In the genomic region with DNA sequence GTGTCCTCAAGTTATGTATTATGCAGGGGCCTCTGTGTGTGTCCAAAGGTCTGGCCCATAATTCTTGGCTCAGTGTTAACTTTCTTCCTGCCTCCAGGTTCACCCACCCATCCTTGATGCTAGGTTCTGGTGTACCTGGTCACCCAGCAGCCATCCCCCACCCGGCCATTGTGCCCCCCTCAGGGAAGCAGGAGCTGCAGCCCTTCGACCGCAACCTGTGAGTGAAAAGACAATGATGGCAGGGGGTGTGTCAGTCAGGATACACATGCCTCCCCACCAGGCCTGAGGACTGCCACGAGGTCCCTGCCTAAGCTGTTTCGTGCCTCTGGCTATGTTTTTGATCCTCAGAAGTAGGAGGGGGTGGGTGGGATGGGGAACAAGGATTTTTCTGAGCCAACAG, we compare ENCODE assay signal across 13 cellular contexts. TPM values are rescaled to one million over a fixed set of nuclear protein-coding genes. Genes with fewer than 3 reads are reported as not detected.
DNase-seq lines count a peak whose midpoint lies in the region; ATAC-seq and TF ChIP-seq lines count a peak whose summit lies in the region.
"Had no signal": no experiment of that assay in that cellular context is flagged by ENCODE, and none has a peak within 500 bp of the region (broad histone marks: within the 10 kb centered on the region; RNA-seq: fewer than 3 reads in every experiment).

No MANE protein-coding gene starts in this region.

- no peaks in the 10 kb centered on the region for H3K9me3 ChIP-seq in body of pancreas

- peaks cover 0 to 8% of the 10 kb centered on the region in 2 donors for H3K36me3 ChIP-seq in body of pancreas (replicated peaks in 1 of 2; ENCODE audit: insufficient read depth in 1 of 2, low read depth in 2 of 2)

- no peak overlapping the region for H3K4me3 ChIP-seq in body of pancreas

- no peak for TF ChIP-seq POLR2A in body of pancreas (IDR thresholded peaks at IDR 0.05)

- peaks cover 5% of the 10 kb centered on the region for H3K4me1 ChIP-seq in body of pancreas

- H3K27ac Mint-ChIP-seq in natural killer cell (peak overlapping the region; percentile 98), memory B cell (peak overlapping the region; percentile 98), HFFc6 (no peak overlapping the region)
- no peak overlapping the region for H3K27ac Mint-ChIP-seq in natural killer cell treated with Interleukin-12 subunit alpha and Interleukin-12 subunit beta and Interleukin-15 and Interleukin-18, amount 100 ng/mL, for 72 hours

- DNase-seq in natural killer cell (no peak), body of pancreas (peak; percentile 0 to 9 (median 6)), memory B cell (ENCODE audit: low spot score in 2 of 2) (no peak), NCI-H2107 treated with DMSO at 0.1 percent for 48 hours (lab: John Stamatoyannopoulos, UW; ENCODE audit: unreplicated experiment) (no peak), HFFc6 (no peak), NCI-H2227 treated with DMSO at 0.1 percent for 48 hours (lab: John Stamatoyannopoulos, UW) (no peak)
- DNase-seq in natural killer cell treated with Interleukin-12 subunit alpha and Interleukin-12 subunit beta and Interleukin-15 and Interleukin-18, amount 100 ng/mL, for 72 hours (ENCODE audit: low spot score) = no peak
- DNase-seq: AML-193, cerebellar nuclear complex, NCI-H2029 treated with DMSO at 0.1 percent for 48 hours, NCI-H524 treated with DMSO at 0.1 percent for 48 hours had no signal

- H3K27ac ChIP-seq in body of pancreas = no peak overlapping the region

- intact Hi-C loops in natural killer cell (cut with micrococcal nuclease) (no loop called here), body of pancreas (cut with DNase I) (loop anchor here (5.0 kb wide), 1 partner anchor 100 kb away; no protein-coding TSS in a partner anchor)

- H3K9me3 Mint-ChIP-seq in natural killer cell (no peaks in the 10 kb centered on the region), memory B cell (no peaks in the 10 kb centered on the region), HFFc6 (no peaks in the 10 kb centered on the region)
- no peaks in the 10 kb centered on the region for H3K9me3 Mint-ChIP-seq in natural killer cell treated with Interleukin-12 subunit alpha and Interleukin-12 subunit beta and Interleukin-15 and Interleukin-18, amount 100 ng/mL, for 72 hours

- no peak for ATAC-seq in natural killer cell
- no peak for ATAC-seq in natural killer cell treated with Interleukin-12 subunit alpha and Interleukin-12 subunit beta and Interleukin-15 and Interleukin-18, amount 100 ng/mL, for 72 hours
- ATAC-seq in body of pancreas = no peak
- ATAC-seq in memory B cell (ENCODE audit: low read depth) = no peak
- no peak for ATAC-seq in GM19351 (IDR thresholded peaks at IDR 0.05; ENCODE audit: unreplicated experiment)
- ATAC-seq: SK-N-SH treated with all-trans-retinoic acid at 6 μM for 48 hours had no signal

- WGBS in body of pancreas, 2 donors = 73 to 75% methylated on average over 3 to 5 of the region's 5 CpGs

- no peaks in the 10 kb centered on the region for H3K27me3 Mint-ChIP-seq in natural killer cell (ENCODE audit: low read depth in 2 of 2)
- H3K27me3 Mint-ChIP-seq in natural killer cell treated with Interleukin-12 subunit alpha and Interleukin-12 subunit beta and Interleukin-15 and Interleukin-18, amount 100 ng/mL, for 72 hours = no peaks in the 10 kb centered on the region
- H3K27me3 Mint-ChIP-seq in memory B cell = no peaks in the 10 kb centered on the region
- peaks cover 2% of the 10 kb centered on the region for H3K27me3 Mint-ChIP-seq in HFFc6 (ENCODE audit: insufficient read depth)

- H3K27me3 ChIP-seq in body of pancreas = no peaks in the 10 kb centered on the region

- TF ChIP-seq CTCF in natural killer cell (IDR thresholded peaks at IDR 0.05) (no peak), body of pancreas (IDR thresholded peaks at IDR 0.05) (no peak), HFFc6 (IDR thresholded peaks at IDR 0.05) (no peak)

- H3K36me3 Mint-ChIP-seq in natural killer cell (no peaks in the 10 kb centered on the region), memory B cell (peaks cover 10% of the 10 kb centered on the region), HFFc6 (ENCODE audit: low read depth) (no peaks in the 10 kb centered on the region)
- no peaks in the 10 kb centered on the region for H3K36me3 Mint-ChIP-seq in natural killer cell treated with Interleukin-12 subunit alpha and Interleukin-12 subunit beta and Interleukin-15 and Interleukin-18, amount 100 ng/mL, for 72 hours

- H3K4me1 Mint-ChIP-seq in natural killer cell (peaks cover 24 to 65% of the 10 kb centered on the region in 2 donors), memory B cell (peaks cover 31% of the 10 kb centered on the region), HFFc6 (ENCODE audit: low read depth) (peaks cover 43% of the 10 kb centered on the region)
- peaks cover 37 to 54% of the 10 kb centered on the region in 2 donors for H3K4me1 Mint-ChIP-seq in natural killer cell treated with Interleukin-12 subunit alpha and Interleukin-12 subunit beta and Interleukin-15 and Interleukin-18, amount 100 ng/mL, for 72 hours (ENCODE audit: low read depth in 2 of 2)

- H3K4me3 Mint-ChIP-seq in natural killer cell = no peak overlapping the region
- no peak overlapping the region for H3K4me3 Mint-ChIP-seq in natural killer cell treated with Interleukin-12 subunit alpha and Interleukin-12 subunit beta and Interleukin-15 and Interleukin-18, amount 100 ng/mL, for 72 hours
- H3K4me3 Mint-ChIP-seq in memory B cell = no peak overlapping the region
- no peak overlapping the region for H3K4me3 Mint-ChIP-seq in HFFc6

RNA-seq across cellular contexts. Expression of a gene that starts 27.6 kb away (rescaled TPM):
- 100 to 1,000 TPM in 2 of 3 donors, 10 to 100 TPM in 1; 97.7 to 203 (median 158) TPM for total RNA-seq in natural killer cell
- 1 to 10 TPM; 2.6 to 6.1 TPM for total RNA-seq in natural killer cell treated with Interleukin-12 subunit alpha and Interleukin-12 subunit beta and Interleukin-15 and Interleukin-18, amount 100 ng/mL, for 72 hours
- 1 to 10 TPM; 6.3 to 9.1 TPM for total RNA-seq in body of pancreas
- total RNA-seq in HFFc6 (2021; fragmentation: NEBNext Ultra II Directional; extraction: Animal tissue kit (Norgen Biotek cat#: 25700)) = 1 to 10 TPM in 5 of 6 experiments, under 1 TPM in 1; 0.99 to 3.9 (median 3.2) TPM

RNA-seq across cellular contexts. Expression of a gene that starts 34.7 kb away (rescaled TPM):
- 100 to 1,000 TPM; 301 to 338 (median 315) TPM for total RNA-seq in natural killer cell
- 100 to 1,000 TPM; 162 to 210 TPM for total RNA-seq in natural killer cell treated with Interleukin-12 subunit alpha and Interleukin-12 subunit beta and Interleukin-15 and Interleukin-18, amount 100 ng/mL, for 72 hours
- total RNA-seq in body of pancreas = 10 to 100 TPM; 31.6 to 46.8 TPM
- 100 to 1,000 TPM; 419 to 474 (median 442) TPM for total RNA-seq in HFFc6 (2021; fragmentation: NEBNext Ultra II Directional; extraction: Animal tissue kit (Norgen Biotek cat#: 25700))

Comparison
In these comparisons a context has a peak if more than half of its experiments do, and no peak if none do; other contexts are left out.
1. H3K27ac Mint-ChIP-seq: peak in natural killer cell (2 of 2) and memory B cell (single experiment); none in natural killer cell treated with Interleukin-12 subunit alpha and Interleukin-12 subunit beta and Interleukin-15 and Interleukin-18, amount 100 ng/mL, for 72 hours (0 of 2) and HFFc6 (single experiment).
2. RNA of a gene that starts 27.6 kb away (total RNA-seq): 97.7 to 203 TPM in natural killer cell; 6.3 to 9.1 TPM in body of pancreas, 2.6 to 6.1 TPM in natural killer cell treated with Interleukin-12 subunit alpha and Interleukin-12 subunit beta and Interleukin-15 and Interleukin-18, amount 100 ng/mL, for 72 hours and 0.99 to 3.9 TPM in HFFc6; every median in the first group is over 4 times any median in the second.
3. DNase-seq: peak in body of pancreas (4 of 4); none in natural killer cell (single experiment), natural killer cell treated with Interleukin-12 subunit alpha and Interleukin-12 subunit beta and Interleukin-15 and Interleukin-18, amount 100 ng/mL, for 72 hours (single experiment), memory B cell (0 of 2), NCI-H2107 treated with DMSO at 0.1 percent for 48 hours (single experiment), HFFc6 (single experiment) and NCI-H2227 treated with DMSO at 0.1 percent for 48 hours (single experiment).